In the genomic region with DNA sequence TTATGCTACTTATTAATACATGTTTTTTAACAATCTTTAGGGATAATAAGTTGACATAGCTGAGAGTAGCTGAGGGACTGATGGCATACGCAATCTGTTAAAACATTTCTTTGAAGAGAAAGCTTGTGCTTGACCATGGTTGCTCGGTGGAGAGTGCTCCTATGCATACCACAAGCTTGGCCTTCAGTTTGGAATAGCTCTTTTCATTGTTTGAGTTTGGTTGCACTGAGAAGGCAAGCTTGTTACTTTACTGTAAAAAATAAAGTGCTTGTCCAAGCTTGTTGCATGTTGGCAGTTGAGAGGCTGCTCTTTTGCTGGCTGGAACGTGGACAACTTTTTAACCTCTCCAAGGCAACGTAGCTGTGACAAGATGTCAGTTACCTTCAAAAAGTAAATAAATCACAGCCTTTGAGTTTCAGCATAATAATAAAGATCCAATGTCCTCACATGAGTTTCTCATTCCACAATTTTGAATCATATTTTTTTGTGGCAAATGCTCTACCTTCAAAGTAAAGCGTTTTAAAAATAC, we compare ENCODE assay signal across 23 cellular contexts.
DNase-seq lines count a peak whose midpoint lies in the region; ATAC-seq and TF ChIP-seq lines count a peak whose summit lies in the region.
"Had no signal": no experiment of that assay in that cellular context is flagged by ENCODE, and none has a peak within 500 bp of the region (broad histone marks: within the 10 kb centered on the region; RNA-seq: fewer than 3 reads in every experiment).

No MANE protein-coding gene starts in this region.

- intact Hi-C loops in mammary epithelial cell (cut with micrococcal nuclease) (no loop called here), prostate gland (cut with DNase I) (no loop called here)

- peak; percentile 3 for DNase-seq in DMS79 treated with DMSO at 0.1 percent for 48 hours (lab: John Stamatoyannopoulos, UW)
- DNase-seq in DMS79 (lab: John Stamatoyannopoulos, UW): no peak
- DNase-seq in mammary epithelial cell: peak; percentile 50
- peak; percentile 25 to 60 for DNase-seq in foreskin keratinocyte
- DNase-seq in prostate gland (ENCODE audit: low spot score): peak; percentile 40
- DNase-seq in kidney tubule cell (ENCODE audit: low spot score): no peak
- DNase-seq in DMS53 (lab: John Stamatoyannopoulos, UW): no peak
- DNase-seq: AML-193, GDM1, Karpas-422, MM.1S, NCI-H1092 treated with DMSO at 0.1 percent for 48 hours, NCI-H146, NCI-H2029 treated with DMSO at 0.1 percent for 48 hours, NCI-H2171, NCI-H446, NCI-H526 treated with DMSO at 0.1 percent for 48 hours, Peyer's patch, SIG-M5 had no signal

- no peaks in the 10 kb centered on the region for H3K27me3 ChIP-seq in mammary epithelial cell (ENCODE audit: insufficient read depth, low read length)
- no peaks in the 10 kb centered on the region for H3K27me3 ChIP-seq in foreskin keratinocyte
- no peaks in the 10 kb centered on the region for H3K27me3 ChIP-seq in prostate gland (replicated peaks; ENCODE audit: insufficient read depth)
- H3K27me3 ChIP-seq: Peyer's patch had no signal

- H4K20me1 ChIP-seq in mammary epithelial cell (ENCODE audit: insufficient read depth, low read length): no peaks in the 10 kb centered on the region

- peak overlapping the region; percentile 71 for H2AFZ ChIP-seq in mammary epithelial cell (ENCODE audit: low read depth, low read length)

- dilution Hi-C loops in mammary epithelial cell (cut with HindIII; ENCODE audit: low sequenced_read_pairs): no loop called here

- WGBS in mammary epithelial cell (ENCODE audit: low coverage, missing lambda C conversion rate): 24% methylated on average over 5 of the region's 5 CpGs
- WGBS in prostate gland: 37% methylated on average over 5 of the region's 5 CpGs

- H3K79me2 ChIP-seq in mammary epithelial cell (ENCODE audit: insufficient read depth, low read length): no peaks in the 10 kb centered on the region

- ATAC-seq in foreskin keratinocyte: peak; percentile 33
- ATAC-seq in HG02588 (IDR thresholded peaks at IDR 0.05; ENCODE audit: unreplicated experiment): no peak

- no peaks in the 10 kb centered on the region for H3K9me3 ChIP-seq in mammary epithelial cell (replicated peaks; ENCODE audit: insufficient read depth, low read length)
- no peaks in the 10 kb centered on the region for H3K9me3 ChIP-seq in prostate gland
- H3K9me3 ChIP-seq: HAP-1, Peyer's patch had no signal

- in situ Hi-C loops in mammary epithelial cell (cut with MboI; ENCODE audit: low sequenced_read_pairs in 2 of 2): no loop called here

- TF ChIP-seq CTCF in mammary epithelial cell (conservative IDR thresholded peaks at IDR 0.05 in 1 of 2, IDR thresholded peaks at IDR 0.05 in 1 of 2; ENCODE audit: extremely low read depth in 1 of 2, insufficient read depth in 1 of 2, low read depth in 1 of 2, low read length in 2 of 2) (no peak), foreskin keratinocyte (conservative IDR thresholded peaks at IDR 0.05) (no peak), prostate gland (IDR thresholded peaks at IDR 0.05) (no peak)

- H3K27ac ChIP-seq in mammary epithelial cell (ENCODE audit: insufficient read depth, low read depth, low read length): no peak overlapping the region
- H3K27ac ChIP-seq in foreskin keratinocyte: no peak overlapping the region
- no peak overlapping the region for H3K27ac ChIP-seq in prostate gland
- H3K27ac ChIP-seq: 22Rv1, C4-2B, Peyer's patch had no signal

- H3K4me3 ChIP-seq in mammary epithelial cell (replicated peaks in 1 of 3; ENCODE audit: insufficient read depth in 1 of 3, low read depth in 2 of 3, low read length in 3 of 3) (no peak overlapping the region), prostate gland (no peak overlapping the region)
- H3K4me3 ChIP-seq: HAP-1, Peyer's patch had no signal

- TF ChIP-seq POLR2A in prostate gland (IDR thresholded peaks at IDR 0.05): no peak

- BruUV-seq in mammary epithelial cell (replicated peaks; lab: Mats Ljungman, UMichigan): no TSS peak

- CTCF ChIA-PET in mammary epithelial cell (lab: Charles Lee; ENCODE audit: low non-redundant PET): no interaction called here

- H3K9ac ChIP-seq in mammary epithelial cell (ENCODE audit: insufficient read depth, low read length): no peak overlapping the region

- H3K36me3 ChIP-seq in mammary epithelial cell (ENCODE audit: insufficient read depth, low read length) (no peaks in the 10 kb centered on the region), prostate gland (no peaks in the 10 kb centered on the region)
- H3K36me3 ChIP-seq: HAP-1, Peyer's patch had no signal

- H3K4me2 ChIP-seq in mammary epithelial cell (ENCODE audit: insufficient read depth, low read depth, low read length): peak overlapping the region; percentile 51

- H3K4me1 ChIP-seq in mammary epithelial cell (ENCODE audit: insufficient read depth, low read length) (peaks cover 6% of the 10 kb centered on the region), foreskin keratinocyte (peaks cover 15% of the 10 kb centered on the region), prostate gland (replicated peaks) (no peaks in the 10 kb centered on the region)
- H3K4me1 ChIP-seq: HAP-1, Peyer's patch had no signal

Comparison
In these comparisons a context has a peak if more than half of its experiments do, and no peak if none do; other contexts are left out.
1. DNase-seq: peak in DMS79 treated with DMSO at 0.1 percent for 48 hours (single experiment), mammary epithelial cell (single experiment), foreskin keratinocyte (2 of 2) and prostate gland (single experiment); none in DMS79 (single experiment), kidney tubule cell (single experiment) and DMS53 (single experiment).